1 cellular context compared by ENCODE assay signal in the genomic region with DNA sequence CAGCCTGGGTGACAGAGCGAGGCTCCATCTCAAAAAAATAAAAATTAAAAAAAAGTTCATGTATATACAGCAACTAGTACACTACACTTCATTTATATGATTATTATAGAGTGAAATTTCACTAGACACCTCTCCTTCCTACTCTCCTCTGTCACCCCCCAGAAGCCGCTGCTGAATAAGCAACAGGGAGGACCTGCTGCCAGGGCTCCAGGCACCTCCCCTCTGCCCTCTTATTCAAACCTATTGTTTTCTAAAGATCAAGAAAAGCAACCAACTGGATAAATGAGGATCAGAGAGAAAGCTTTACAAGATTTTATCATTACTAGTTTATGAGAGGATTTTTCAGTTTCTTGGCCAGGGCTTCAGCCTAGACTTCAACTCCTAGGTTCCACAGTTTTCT.
TF ChIP-seq lines count a peak whose summit lies in the region.

No MANE protein-coding gene starts in this region.

TF ChIP-seq in GM23338, 12 proteins besides CTCF, POLR2A, EP300 and RAD21:
- TF ChIP-seq REST (IDR thresholded peaks at IDR 0.05; ENCODE audit: unreplicated experiment) (no peak), NANOG (IDR thresholded peaks at IDR 0.05; ENCODE audit: borderline replicate concordance) (no peak), ZNF331 (CRISPR knock-in tag; IDR thresholded peaks at IDR 0.05; ENCODE audit: low read depth) (no peak), EZH2phosphoT487 (IDR thresholded peaks at IDR 0.05; ENCODE audit: unreplicated experiment) (no peak), ZNF114 (CRISPR knock-in tag; IDR thresholded peaks at IDR 0.05) (no peak), POLR2AphosphoS5 (IDR thresholded peaks at IDR 0.05; ENCODE audit: low read depth) (no peak), JUNB (IDR thresholded peaks at IDR 0.05; ENCODE audit: unreplicated experiment) (no peak), STAT1 (IDR thresholded peaks at IDR 0.05; ENCODE audit: unreplicated experiment) (no peak)
- TF ChIP-seq, protein P1, sequence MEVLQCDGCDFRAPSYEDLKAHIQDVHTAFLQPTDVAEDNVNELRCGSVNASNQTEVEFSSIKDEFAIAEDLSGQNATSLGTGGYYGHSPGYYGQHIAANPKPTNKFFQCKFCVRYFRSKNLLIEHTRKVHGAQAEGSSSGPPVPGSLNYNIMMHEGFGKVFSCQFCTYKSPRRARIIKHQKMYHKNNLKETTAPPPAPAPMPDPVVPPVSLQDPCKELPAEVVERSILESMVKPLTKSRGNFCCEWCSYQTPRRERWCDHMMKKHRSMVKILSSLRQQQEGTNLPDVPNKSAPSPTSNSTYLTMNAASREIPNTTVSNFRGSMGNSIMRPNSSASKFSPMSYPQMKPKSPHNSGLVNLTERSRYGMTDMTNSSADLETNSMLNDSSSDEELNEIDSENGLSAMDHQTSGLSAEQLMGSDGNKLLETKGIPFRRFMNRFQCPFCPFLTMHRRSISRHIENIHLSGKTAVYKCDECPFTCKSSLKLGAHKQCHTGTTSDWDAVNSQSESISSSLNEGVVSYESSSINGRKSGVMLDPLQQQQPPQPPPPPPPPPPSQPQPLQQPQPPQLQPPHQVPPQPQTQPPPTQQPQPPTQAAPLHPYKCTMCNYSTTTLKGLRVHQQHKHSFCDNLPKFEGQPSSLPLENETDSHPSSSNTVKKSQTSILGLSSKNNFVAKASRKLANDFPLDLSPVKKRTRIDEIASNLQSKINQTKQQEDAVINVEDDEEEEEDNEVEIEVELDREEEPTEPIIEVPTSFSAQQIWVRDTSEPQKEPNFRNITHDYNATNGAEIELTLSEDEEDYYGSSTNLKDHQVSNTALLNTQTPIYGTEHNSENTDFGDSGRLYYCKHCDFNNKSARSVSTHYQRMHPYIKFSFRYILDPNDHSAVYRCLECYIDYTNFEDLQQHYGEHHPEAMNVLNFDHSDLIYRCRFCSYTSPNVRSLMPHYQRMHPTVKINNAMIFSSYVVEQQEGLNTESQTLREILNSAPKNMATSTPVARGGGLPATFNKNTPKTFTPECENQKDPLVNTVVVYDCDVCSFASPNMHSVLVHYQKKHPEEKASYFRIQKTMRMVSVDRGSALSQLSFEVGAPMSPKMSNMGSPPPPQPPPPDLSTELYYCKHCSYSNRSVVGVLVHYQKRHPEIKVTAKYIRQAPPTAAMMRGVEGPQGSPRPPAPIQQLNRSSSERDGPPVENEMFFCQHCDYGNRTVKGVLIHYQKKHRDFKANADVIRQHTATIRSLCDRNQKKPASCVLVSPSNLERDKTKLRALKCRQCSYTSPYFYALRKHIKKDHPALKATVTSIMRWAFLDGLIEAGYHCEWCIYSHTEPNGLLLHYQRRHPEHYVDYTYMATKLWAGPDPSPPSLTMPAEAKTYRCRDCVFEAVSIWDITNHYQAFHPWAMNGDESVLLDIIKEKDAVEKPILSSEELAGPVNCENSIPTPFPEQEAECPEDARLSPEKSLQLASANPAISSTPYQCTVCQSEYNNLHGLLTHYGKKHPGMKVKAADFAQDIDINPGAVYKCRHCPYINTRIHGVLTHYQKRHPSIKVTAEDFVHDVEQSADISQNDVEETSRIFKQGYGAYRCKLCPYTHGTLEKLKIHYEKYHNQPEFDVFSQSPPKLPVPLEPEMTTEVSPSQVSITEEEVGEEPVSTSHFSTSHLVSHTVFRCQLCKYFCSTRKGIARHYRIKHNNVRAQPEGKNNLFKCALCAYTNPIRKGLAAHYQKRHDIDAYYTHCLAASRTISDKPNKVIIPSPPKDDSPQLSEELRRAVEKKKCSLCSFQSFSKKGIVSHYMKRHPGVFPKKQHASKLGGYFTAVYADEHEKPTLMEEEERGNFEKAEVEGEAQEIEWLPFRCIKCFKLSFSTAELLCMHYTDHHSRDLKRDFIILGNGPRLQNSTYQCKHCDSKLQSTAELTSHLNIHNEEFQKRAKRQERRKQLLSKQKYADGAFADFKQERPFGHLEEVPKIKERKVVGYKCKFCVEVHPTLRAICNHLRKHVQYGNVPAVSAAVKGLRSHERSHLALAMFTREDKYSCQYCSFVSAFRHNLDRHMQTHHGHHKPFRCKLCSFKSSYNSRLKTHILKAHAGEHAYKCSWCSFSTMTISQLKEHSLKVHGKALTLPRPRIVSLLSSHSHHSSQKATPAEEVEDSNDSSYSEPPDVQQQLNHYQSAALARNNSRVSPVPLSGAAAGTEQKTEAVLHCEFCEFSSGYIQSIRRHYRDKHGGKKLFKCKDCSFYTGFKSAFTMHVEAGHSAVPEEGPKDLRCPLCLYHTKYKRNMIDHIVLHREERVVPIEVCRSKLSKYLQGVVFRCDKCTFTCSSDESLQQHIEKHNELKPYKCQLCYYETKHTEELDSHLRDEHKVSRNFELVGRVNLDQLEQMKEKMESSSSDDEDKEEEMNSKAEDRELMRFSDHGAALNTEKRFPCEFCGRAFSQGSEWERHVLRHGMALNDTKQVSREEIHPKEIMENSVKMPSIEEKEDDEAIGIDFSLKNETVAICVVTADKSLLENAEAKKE (CRISPR knock-in tag; IDR thresholded peaks at IDR 0.05) = no peak
- TF ChIP-seq, protein P2, sequence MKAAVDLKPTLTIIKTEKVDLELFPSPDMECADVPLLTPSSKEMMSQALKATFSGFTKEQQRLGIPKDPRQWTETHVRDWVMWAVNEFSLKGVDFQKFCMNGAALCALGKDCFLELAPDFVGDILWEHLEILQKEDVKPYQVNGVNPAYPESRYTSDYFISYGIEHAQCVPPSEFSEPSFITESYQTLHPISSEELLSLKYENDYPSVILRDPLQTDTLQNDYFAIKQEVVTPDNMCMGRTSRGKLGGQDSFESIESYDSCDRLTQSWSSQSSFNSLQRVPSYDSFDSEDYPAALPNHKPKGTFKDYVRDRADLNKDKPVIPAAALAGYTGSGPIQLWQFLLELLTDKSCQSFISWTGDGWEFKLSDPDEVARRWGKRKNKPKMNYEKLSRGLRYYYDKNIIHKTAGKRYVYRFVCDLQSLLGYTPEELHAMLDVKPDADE (IDR thresholded peaks at IDR 0.05) = no peak
